Comparison of ENCODE assay signal across 13 cellular contexts in the genomic region with DNA sequence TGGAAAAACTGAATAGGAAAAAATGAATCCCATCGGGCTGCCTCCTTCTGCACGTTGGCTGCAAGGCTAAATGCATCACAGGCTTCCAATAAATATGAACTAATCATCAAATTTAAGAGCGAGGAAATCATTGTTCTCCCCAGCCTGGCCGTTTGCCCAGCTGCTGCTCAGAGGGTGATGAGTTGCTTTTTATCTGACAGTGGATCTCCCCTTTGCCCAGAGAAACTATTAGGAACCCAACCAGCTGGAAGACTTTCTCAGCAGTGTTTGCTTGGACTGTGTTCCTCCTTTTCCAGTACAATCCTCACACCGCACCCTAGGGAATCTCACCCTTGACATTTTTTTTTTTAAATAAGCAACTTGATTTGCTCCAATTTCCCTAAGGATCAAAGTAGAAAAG.
DNase-seq lines count a peak whose midpoint lies in the region; ATAC-seq and TF ChIP-seq lines count a peak whose summit lies in the region.
"Had no signal": no experiment of that assay in that cellular context is flagged by ENCODE, and none has a peak within 500 bp of the region (broad histone marks: within the 10 kb centered on the region; RNA-seq: fewer than 3 reads in every experiment).

No MANE protein-coding gene starts in this region.

- H3K4me1 Mint-ChIP-seq in MCF 10A (ENCODE audit: insufficient read depth, unreplicated experiment) = peaks cover 18% of the 10 kb centered on the region
- peaks cover 60% of the 10 kb centered on the region for H3K4me1 Mint-ChIP-seq in nephron progenitor cell
- H3K4me1 Mint-ChIP-seq in progenitor cell of endocrine pancreas (ENCODE audit: low read depth) = peaks cover 11% of the 10 kb centered on the region
- H3K4me1 Mint-ChIP-seq: IgD-negative memory B cell had no signal

- H3K27me3 Mint-ChIP-seq in MCF 10A (ENCODE audit: insufficient read depth, unreplicated experiment) (no peaks in the 10 kb centered on the region), nephron progenitor cell (ENCODE audit: low read depth, poor library complexity) (peaks cover 4% of the 10 kb centered on the region), progenitor cell of endocrine pancreas (peaks cover 21% of the 10 kb centered on the region)

- ATAC-seq in HG03280 (IDR thresholded peaks at IDR 0.05; ENCODE audit: unreplicated experiment) (no peak), HG03045 (IDR thresholded peaks at IDR 0.05; ENCODE audit: unreplicated experiment) (no peak)
- ATAC-seq: activated CD8-positive, alpha-beta T cell treated with anti-CD3 and anti-CD28 coated beads for 36 hours had no signal

- H3K4me3 Mint-ChIP-seq in MCF 10A (ENCODE audit: unreplicated experiment) (no peak overlapping the region), nephron progenitor cell (no peak overlapping the region), progenitor cell of endocrine pancreas (ENCODE audit: low read depth) (no peak overlapping the region)
- H3K4me3 Mint-ChIP-seq: activated CD8-positive, alpha-beta T cell treated with anti-CD3 and anti-CD28 coated beads for 36 hours; IgD-negative memory B cell had no signal

- H3K27ac Mint-ChIP-seq in MCF 10A (ENCODE audit: low read depth, unreplicated experiment) = no peak overlapping the region
- no peak overlapping the region for H3K27ac Mint-ChIP-seq in nephron progenitor cell
- no peak overlapping the region for H3K27ac Mint-ChIP-seq in progenitor cell of endocrine pancreas
- H3K27ac Mint-ChIP-seq: activated CD8-positive, alpha-beta T cell treated with anti-CD3 and anti-CD28 coated beads for 36 hours; IgD-negative memory B cell had no signal

- DNase-seq in GM03348 (ENCODE audit: low spot score) (peak; percentile 20), NCI-H2171 (lab: John Stamatoyannopoulos, UW) (peak; percentile 61), MCF 10A (ENCODE audit: unreplicated experiment) (peak; percentile 40), renal cortical epithelial cell (ENCODE audit: low read depth) (peak; percentile 18), nephron progenitor cell (no peak), progenitor cell of endocrine pancreas (ENCODE audit: low spot score, unreplicated experiment) (no peak)
- DNase-seq: activated CD8-positive, alpha-beta T cell treated with anti-CD3 and anti-CD28 coated beads for 36 hours; DMS53; esophagus squamous epithelium; uterus had no signal

- H3K36me3 Mint-ChIP-seq in MCF 10A (ENCODE audit: insufficient read depth, unreplicated experiment) = no peaks in the 10 kb centered on the region
- peaks cover 2% of the 10 kb centered on the region for H3K36me3 Mint-ChIP-seq in nephron progenitor cell (ENCODE audit: low read depth)
- H3K36me3 Mint-ChIP-seq in progenitor cell of endocrine pancreas (ENCODE audit: insufficient read depth) = no peaks in the 10 kb centered on the region
- H3K36me3 Mint-ChIP-seq: IgD-negative memory B cell had no signal

- POLR2A ChIA-PET in MCF 10A (lab: Yijun Ruan, JAX) = interaction anchor here (0.6 to 1.0 kb wide), 6 partner anchors 10 to 846 kb away, joined by 3 to 5 read pairs (median 3); no protein-coding TSS in a partner anchor

- no TSS peak for BruUV-seq in MCF 10A (replicated peaks; lab: Mats Ljungman, UMichigan)

- intact Hi-C loops in MCF 10A (cut with micrococcal nuclease) = no loop called here

- H3K9me3 Mint-ChIP-seq in MCF 10A (ENCODE audit: unreplicated experiment) = peaks cover 3% of the 10 kb centered on the region
- peaks cover 12% of the 10 kb centered on the region for H3K9me3 Mint-ChIP-seq in nephron progenitor cell
- H3K9me3 Mint-ChIP-seq in progenitor cell of endocrine pancreas (ENCODE audit: low read depth) = peaks cover under 1% of the 10 kb centered on the region
- H3K9me3 Mint-ChIP-seq: activated CD8-positive, alpha-beta T cell treated with anti-CD3 and anti-CD28 coated beads for 36 hours; IgD-negative memory B cell had no signal

- CTCF ChIA-PET in MCF 10A (lab: Yijun Ruan, JAX) = no interaction called here

- TF ChIP-seq CTCF in MCF 10A (IDR thresholded peaks at IDR 0.05; ENCODE audit: unreplicated experiment) = no peak
- no peak for TF ChIP-seq CTCF in nephron progenitor cell (IDR thresholded peaks at IDR 0.05)
- TF ChIP-seq CTCF in progenitor cell of endocrine pancreas (IDR thresholded peaks at IDR 0.05; ENCODE audit: unreplicated experiment) = no peak

Comparison
In these comparisons a context has a peak if more than half of its experiments do, and no peak if none do; other contexts are left out.
1. DNase-seq: peak in GM03348 (single experiment), NCI-H2171 (single experiment), MCF 10A (single experiment) and renal cortical epithelial cell (single experiment); none in nephron progenitor cell (single experiment) and progenitor cell of endocrine pancreas (single experiment).